ENCODE assay signal across 9 cellular contexts in genomic region chr14:69615471-69616407, GRCh38. TPM values are rescaled to one million over a fixed set of nuclear protein-coding genes. Genes with fewer than 3 reads are reported as not detected.
DNase-seq lines count a peak whose midpoint lies in the region; ATAC-seq and TF ChIP-seq lines count a peak whose summit lies in the region.
"Had no signal": no experiment of that assay in that cellular context is flagged by ENCODE, and none has a peak within 500 bp of the region (broad histone marks: within the 10 kb centered on the region; RNA-seq: fewer than 3 reads in every experiment).

No MANE protein-coding gene starts in this region.

- H3K4me1 ChIP-seq in right atrium auricular region (peaks cover 0 to 87% of the 10 kb centered on the region in 2 donors), smooth muscle cell (ENCODE audit: low read depth) (peaks cover 59% of the 10 kb centered on the region)

- H3K36me3 ChIP-seq in right atrium auricular region (no peaks in the 10 kb centered on the region), smooth muscle cell (ENCODE audit: low read depth) (no peaks in the 10 kb centered on the region)

- H4K20me1 ChIP-seq in smooth muscle cell (ENCODE audit: low read depth): peaks cover 87% of the 10 kb centered on the region

- peak overlapping the region; percentile 46 for H3K9ac ChIP-seq in smooth muscle cell (ENCODE audit: low read depth)

- H2AFZ ChIP-seq in smooth muscle cell (ENCODE audit: low read depth): no peak overlapping the region

- peaks cover 83% of the 10 kb centered on the region for H3K79me2 ChIP-seq in smooth muscle cell (ENCODE audit: low read depth)

- no peak overlapping the region for H3K27ac Mint-ChIP-seq in progenitor cell of endocrine pancreas

- H3K4me3 Mint-ChIP-seq in progenitor cell of endocrine pancreas (ENCODE audit: low read depth): no peak overlapping the region

- TF ChIP-seq CTCF in right atrium auricular region (IDR thresholded peaks at IDR 0.05) (peak in 1 of 2 donors; percentile 15), smooth muscle cell (IDR thresholded peaks at IDR 0.05; ENCODE audit: borderline replicate concordance, insufficient read depth, poor library complexity, severe bottlenecking) (no peak), progenitor cell of endocrine pancreas (IDR thresholded peaks at IDR 0.05; ENCODE audit: unreplicated experiment) (no peak)

- DNase-seq in AG08395 (ENCODE audit: low spot score): peak; percentile 69
- peak; percentile 41 for DNase-seq in NCI-H446 treated with DMSO at 0.1 percent for 48 hours (lab: John Stamatoyannopoulos, UW)
- DNase-seq in right atrium auricular region (ENCODE audit: low spot score): peak; percentile 77
- no peak for DNase-seq in smooth muscle cell (lab: John Stamatoyannopoulos, UW; ENCODE audit: unreplicated experiment)
- DNase-seq in progenitor cell of endocrine pancreas (ENCODE audit: low spot score, unreplicated experiment): no peak

- peaks cover 28% of the 10 kb centered on the region for H3F3A ChIP-seq in smooth muscle cell (ENCODE audit: low read depth)

- H3K27me3 Mint-ChIP-seq in progenitor cell of endocrine pancreas: no peaks in the 10 kb centered on the region

- H3K36me3 Mint-ChIP-seq in progenitor cell of endocrine pancreas (ENCODE audit: insufficient read depth): peaks cover 1% of the 10 kb centered on the region

- H3K4me1 Mint-ChIP-seq in progenitor cell of endocrine pancreas (ENCODE audit: low read depth): peaks cover 51% of the 10 kb centered on the region

- H3K27ac ChIP-seq in adipose tissue (ENCODE audit: low read depth, low read length): peak overlapping the region; percentile 10
- H3K27ac ChIP-seq in right atrium auricular region: peak overlapping the region; percentile 67 to 97
- H3K27ac ChIP-seq in smooth muscle cell (ENCODE audit: low read depth): peak overlapping the region; percentile 84

- 12 to 42% (median 18%) methylated on average over 10 of the region's 10 CpGs for whole genome bisulfite sequencing in adipose tissue, 3 donors
- 68% methylated on average over 10 of the region's 10 CpGs for WGBS in smooth muscle cell (ENCODE audit: low lambda C conversion rate)

- peak overlapping the region; percentile 100 for H3K4me2 ChIP-seq in smooth muscle cell

- H3K27me3 ChIP-seq in right atrium auricular region (no peaks in the 10 kb centered on the region), smooth muscle cell (ENCODE audit: low read depth) (no peaks in the 10 kb centered on the region)

- H3K9me3 Mint-ChIP-seq in progenitor cell of endocrine pancreas (ENCODE audit: low read depth): no peaks in the 10 kb centered on the region

- peak; percentile 44 for ATAC-seq in GM18520 (IDR thresholded peaks at IDR 0.05; ENCODE audit: unreplicated experiment)
- ATAC-seq in HG03025 (IDR thresholded peaks at IDR 0.05; ENCODE audit: low FRiP score, unreplicated experiment): peak; percentile 49
- ATAC-seq: HCT116 had no signal

- H3K4me3 ChIP-seq in right atrium auricular region: peak overlapping the region in 1 of 2 donors; percentile 24
- H3K4me3 ChIP-seq in smooth muscle cell: peak overlapping the region; percentile 36

- H3K9me3 ChIP-seq in right atrium auricular region: no peaks in the 10 kb centered on the region
- no peaks in the 10 kb centered on the region for H3K9me3 ChIP-seq in smooth muscle cell (replicated peaks; ENCODE audit: low read depth)

RNA-seq across cellular contexts. Expression of gene SUSD6, which starts 4.3 kb away (rescaled TPM):
- polyA plus RNA-seq in adipose tissue (10 to 100 TPM in 2 of 3 donors, 1 to 10 TPM in 1; 9.1 to 24.4 (median 10.7) TPM), smooth muscle cell (14.4 and 15.8 TPM in 2 replicates)
- total RNA-seq in right atrium auricular region (10 to 100 TPM; 19.2 to 24.7 TPM), smooth muscle cell (20.3 and 25.9 TPM in 2 replicates), progenitor cell of endocrine pancreas (21.0 and 22.3 TPM in 2 replicates)

RNA-seq across cellular contexts. Expression of gene CCDC177, which starts 41.1 kb away (rescaled TPM):
- polyA plus RNA-seq in adipose tissue: under 1 TPM in 1 of 3 donors, not detected in 2; 0.07 TPM
- total RNA-seq in right atrium auricular region: not detected
- total RNA-seq in smooth muscle cell: not detected in 2 replicates
- polyA plus RNA-seq in smooth muscle cell: not detected in 2 replicates
- 0.22 and 0.24 TPM in 2 replicates for total RNA-seq in progenitor cell of endocrine pancreas

Comparison
In these comparisons a context has a peak if more than half of its experiments do, and no peak if none do; other contexts are left out.
1. DNase-seq: peak in AG08395 (single experiment), NCI-H446 treated with DMSO at 0.1 percent for 48 hours (single experiment) and right atrium auricular region (single experiment); none in smooth muscle cell (single experiment) and progenitor cell of endocrine pancreas (single experiment).
2. H3K27ac ChIP-seq: peak in every context shown above with its lines; median percentile 84 in smooth muscle cell; 82 in right atrium auricular region; 10 in adipose tissue.